ENCODE assay signal across 15 cellular contexts in genomic region chr11:19524171-19524671, GRCh38.
DNase-seq lines count a peak whose midpoint lies in the region; ATAC-seq, FAIRE-seq and TF ChIP-seq lines count a peak whose summit lies in the region.
"Had no signal": no experiment of that assay in that cellular context is flagged by ENCODE, and none has a peak within 500 bp of the region (broad histone marks: within the 10 kb centered on the region; RNA-seq: fewer than 3 reads in every experiment).

No MANE protein-coding gene starts in this region.

- no peak overlapping the region for H2BK12ac ChIP-seq in trophoblast cell (ENCODE audit: low read length)

- peaks cover 2% of the 10 kb centered on the region for H3K4me1 Mint-ChIP-seq in astrocyte (ENCODE audit: low read depth, unreplicated experiment)
- no peaks in the 10 kb centered on the region for H3K4me1 Mint-ChIP-seq in CD8-positive, alpha-beta T cell (ENCODE audit: low read depth)
- H3K4me1 Mint-ChIP-seq in activated T-cell treated with anti-CD3 and anti-CD28 coated beads, Interleukin-2, amount 50 U/mL, for 72 hours (ENCODE audit: low read depth): no peaks in the 10 kb centered on the region
- H3K4me1 Mint-ChIP-seq: T-helper 17 cell had no signal

- H3K27me3 ChIP-seq in astrocyte (ENCODE audit: insufficient read depth, low read length) (peaks cover 10% of the 10 kb centered on the region), trophoblast cell (ENCODE audit: insufficient read depth, low read length) (no peaks in the 10 kb centered on the region)
- no peaks in the 10 kb centered on the region for H3K27me3 ChIP-seq in CD8-positive, alpha-beta T cell (ENCODE audit: insufficient read depth, low read length)
- H3K27me3 ChIP-seq: colonic mucosa, left lung had no signal

- no peaks in the 10 kb centered on the region for H3K36me3 Mint-ChIP-seq in astrocyte (ENCODE audit: low read depth, unreplicated experiment)
- no peaks in the 10 kb centered on the region for H3K36me3 Mint-ChIP-seq in CD8-positive, alpha-beta T cell
- H3K36me3 Mint-ChIP-seq in activated T-cell treated with anti-CD3 and anti-CD28 coated beads, Interleukin-2, amount 50 U/mL, for 72 hours (ENCODE audit: insufficient read depth in 2 of 2): no peaks in the 10 kb centered on the region
- H3K36me3 Mint-ChIP-seq: stimulated activated naive B cell treated with anti-CD40 and anti-IgM and Interleukin-4, amounts not matched to agents 10 μg/mL and 1 μg/mL and 100 μg/mL, for 72 hours had no signal

- peaks cover 54% of the 10 kb centered on the region for H3K27me3 Mint-ChIP-seq in astrocyte (ENCODE audit: low read depth, unreplicated experiment)
- peaks cover 12% of the 10 kb centered on the region for H3K27me3 Mint-ChIP-seq in CD8-positive, alpha-beta T cell (ENCODE audit: low read depth)
- peaks cover 14% of the 10 kb centered on the region for H3K27me3 Mint-ChIP-seq in activated T-cell treated with anti-CD3 and anti-CD28 coated beads, Interleukin-2, amount 50 U/mL, for 72 hours (ENCODE audit: low read depth)

- POLR2A ChIA-PET in CD8-positive, alpha-beta T cell (lab: Charles Lee): no interaction called here

- peaks cover 3% of the 10 kb centered on the region for H3K9me3 Mint-ChIP-seq in astrocyte (ENCODE audit: unreplicated experiment)
- H3K9me3 Mint-ChIP-seq in CD8-positive, alpha-beta T cell: no peaks in the 10 kb centered on the region
- peaks cover 0 to 2% of the 10 kb centered on the region in 2 donors for H3K9me3 Mint-ChIP-seq in activated T-cell treated with anti-CD3 and anti-CD28 coated beads, Interleukin-2, amount 50 U/mL, for 72 hours

- H3K79me2 ChIP-seq in astrocyte (ENCODE audit: insufficient read depth, low read length) (no peaks in the 10 kb centered on the region), trophoblast cell (ENCODE audit: control insufficient read depth, insufficient read depth, low read length, poor library complexity) (no peaks in the 10 kb centered on the region)

- intact Hi-C loops in CD8-positive, alpha-beta T cell (cut with DNase I, micrococcal nuclease): no loop called here

- no peak overlapping the region for H3K4ac ChIP-seq in trophoblast cell (ENCODE audit: low read depth, low read length)

- H3K4me3 Mint-ChIP-seq in astrocyte (ENCODE audit: unreplicated experiment): no peak overlapping the region
- H3K4me3 Mint-ChIP-seq in CD8-positive, alpha-beta T cell: no peak overlapping the region
- no peak overlapping the region for H3K4me3 Mint-ChIP-seq in activated T-cell treated with anti-CD3 and anti-CD28 coated beads, Interleukin-2, amount 50 U/mL, for 72 hours
- H3K4me3 Mint-ChIP-seq: stimulated activated naive B cell treated with anti-CD40 and anti-IgM and Interleukin-4, amounts not matched to agents 10 μg/mL and 1 μg/mL and 100 μg/mL, for 72 hours; T-helper 17 cell had no signal

- H3K27ac ChIP-seq in astrocyte (ENCODE audit: low read depth, low read length) (no peak overlapping the region), trophoblast cell (ENCODE audit: low read depth, low read length) (peak overlapping the region; percentile 29)
- no peak overlapping the region for H3K27ac ChIP-seq in CD8-positive, alpha-beta T cell (ENCODE audit: low read depth, low read length)
- H3K27ac ChIP-seq: colonic mucosa, left lung had no signal

- no CpG with 5 or more reads among the region's 8 CpGs for WGBS in trophoblast cell (ENCODE audit: extremely low coverage, insufficient coverage, insufficient read length)

- no peak overlapping the region for H3K27ac Mint-ChIP-seq in astrocyte (ENCODE audit: unreplicated experiment)
- H3K27ac Mint-ChIP-seq in CD8-positive, alpha-beta T cell: no peak overlapping the region
- H3K27ac Mint-ChIP-seq in activated T-cell treated with anti-CD3 and anti-CD28 coated beads, Interleukin-2, amount 50 U/mL, for 72 hours: no peak overlapping the region
- H3K27ac Mint-ChIP-seq: stimulated activated naive B cell treated with anti-CD40 and anti-IgM and Interleukin-4, amounts not matched to agents 10 μg/mL and 1 μg/mL and 100 μg/mL, for 72 hours; T-helper 17 cell had no signal

- H2BK5ac ChIP-seq in trophoblast cell (ENCODE audit: low read depth, low read length, poor library complexity): no peak overlapping the region

- H2AFZ ChIP-seq in astrocyte (ENCODE audit: low read depth, low read length) (peak overlapping the region; percentile 69), trophoblast cell (ENCODE audit: insufficient read depth, low read length, poor library complexity) (peak overlapping the region; percentile 19)

- FAIRE-seq in astrocyte (lab: Jason Lieb, UNC): no peak

- H3K9me3 ChIP-seq in astrocyte (ENCODE audit: insufficient read depth, low read depth, low read length) (no peaks in the 10 kb centered on the region), trophoblast cell (ENCODE audit: insufficient read depth, low read depth, low read length) (no peaks in the 10 kb centered on the region)
- no peaks in the 10 kb centered on the region for H3K9me3 ChIP-seq in CD8-positive, alpha-beta T cell (ENCODE audit: low read length)
- H3K9me3 ChIP-seq: colonic mucosa, left lung had no signal

- no peak overlapping the region for H2AK5ac ChIP-seq in trophoblast cell (ENCODE audit: low read length)

- H2BK120ac ChIP-seq in trophoblast cell (ENCODE audit: insufficient read depth, low read length, poor library complexity): peak overlapping the region; percentile 79

- CTCF ChIA-PET in CD8-positive, alpha-beta T cell (lab: Charles Lee): no interaction called here

- H3K18ac ChIP-seq in trophoblast cell (ENCODE audit: low read length): no peak overlapping the region

- H4K91ac ChIP-seq in trophoblast cell (ENCODE audit: low read depth, low read length): peak overlapping the region; percentile 40

- no peak for TF ChIP-seq CTCF in astrocyte (IDR thresholded peaks at IDR 0.05; ENCODE audit: insufficient read depth, low read depth, low read length)
- no peak for TF ChIP-seq CTCF in CD8-positive, alpha-beta T cell (IDR thresholded peaks at IDR 0.05)

- peaks cover 16% of the 10 kb centered on the region for H3K79me1 ChIP-seq in trophoblast cell (ENCODE audit: low read length)

- no peak overlapping the region for H3K14ac ChIP-seq in trophoblast cell (ENCODE audit: low read length)

- no peak overlapping the region for H4K8ac ChIP-seq in trophoblast cell (ENCODE audit: low read depth, low read length)

- ATAC-seq in CD8-positive, alpha-beta T cell: no peak
- no peak for ATAC-seq in activated T-cell treated with anti-CD3 and anti-CD28 coated beads, Interleukin-2, amount 50 U/mL, for 72 hours (replicated peaks in 1 of 2)
- ATAC-seq in HG02763 (IDR thresholded peaks at IDR 0.05; ENCODE audit: unreplicated experiment): no peak
- ATAC-seq: left lung, T-helper 17 cell had no signal

- H4K20me1 ChIP-seq in astrocyte (ENCODE audit: insufficient read depth, low read length): no peaks in the 10 kb centered on the region

- no peak overlapping the region for H4K12ac ChIP-seq in trophoblast cell (ENCODE audit: low read depth, low read length)

- peak; percentile 65 for DNase-seq in ELF-1 (ENCODE audit: low read depth, low spot score)
- DNase-seq in astrocyte (ENCODE audit: low read depth): no peak
- peak; percentile 22 to 58 for DNase-seq in hippocampal formation (lab: John Stamatoyannopoulos, UW)
- peak; percentile 94 to 96 for DNase-seq in trophoblast cell
- no peak for DNase-seq in CD8-positive, alpha-beta T cell
- DNase-seq in COLO829 (ENCODE audit: low spot score): no peak
- DNase-seq in activated T-cell treated with anti-CD3 and anti-CD28 coated beads, Interleukin-2, amount 50 U/mL, for 72 hours: no peak
- DNase-seq: activated CD4-positive, alpha-beta T cell treated with anti-CD3 and anti-CD28 coated beads, Interleukin-2, amount 50 U/mL, for 48 hours; colonic mucosa; foreskin melanocyte; left lung; stimulated activated CD4-positive, alpha-beta T cell treated with anti-CD3 and anti-CD28 coated beads, Interleukin-2, amount 100 ng/mL, for 48 hours; stimulated activated naive B cell treated with anti-CD40 and anti-IgM and Interleukin-4, amounts not matched to agents 10 μg/mL and 1 μg/mL and 100 μg/mL, for 72 hours; T-helper 17 cell had no signal

- H3K36me3 ChIP-seq in astrocyte (ENCODE audit: insufficient read depth, low read length) (no peaks in the 10 kb centered on the region), trophoblast cell (ENCODE audit: control insufficient read depth in 1 of 2, insufficient read depth in 2 of 2, low read length in 2 of 2) (no peaks in the 10 kb centered on the region)
- no peaks in the 10 kb centered on the region for H3K36me3 ChIP-seq in CD8-positive, alpha-beta T cell (ENCODE audit: insufficient read depth, low read length)
- H3K36me3 ChIP-seq: colonic mucosa, left lung had no signal

- no peak overlapping the region for H3K23ac ChIP-seq in trophoblast cell (ENCODE audit: low read length)

- no peak overlapping the region for H3K4me3 ChIP-seq in astrocyte (ENCODE audit: insufficient read depth, low read depth, low read length)
- no peak overlapping the region for H3K4me3 ChIP-seq in trophoblast cell (ENCODE audit: low read depth, low read length)
- no peak overlapping the region for H3K4me3 ChIP-seq in CD8-positive, alpha-beta T cell (ENCODE audit: low read depth, low read length)
- H3K4me3 ChIP-seq: colonic mucosa, left lung had no signal

- H3K9ac ChIP-seq in astrocyte (ENCODE audit: low read length): no peak overlapping the region
- H3K9ac ChIP-seq in trophoblast cell (ENCODE audit: low read length): no peak overlapping the region

- no peaks in the 10 kb centered on the region for H3K4me1 ChIP-seq in astrocyte (ENCODE audit: insufficient read depth, low read length)
- H3K4me1 ChIP-seq in trophoblast cell (ENCODE audit: control insufficient read depth in 1 of 2, insufficient read depth in 2 of 2, low read length in 2 of 2): peaks cover 22 to 27% of the 10 kb centered on the region in 2 experiments
- no peaks in the 10 kb centered on the region for H3K4me1 ChIP-seq in CD8-positive, alpha-beta T cell (ENCODE audit: insufficient read depth, low read length)
- H3K4me1 ChIP-seq: colonic mucosa, left lung had no signal

- H3K4me2 ChIP-seq in astrocyte (ENCODE audit: low read length) (no peak overlapping the region), trophoblast cell (ENCODE audit: low read length) (peak overlapping the region; percentile 3)

Comparison
In these comparisons a context has a peak if more than half of its experiments do, and no peak if none do; other contexts are left out.
1. DNase-seq: peak in ELF-1 (single experiment), hippocampal formation (2 of 2) and trophoblast cell (2 of 2); none in astrocyte (single experiment), CD8-positive, alpha-beta T cell (0 of 7), COLO829 (single experiment) and activated T-cell treated with anti-CD3 and anti-CD28 coated beads, Interleukin-2, amount 50 U/mL, for 72 hours (0 of 2).